19 cellular contexts compared by ENCODE assay signal in the genomic region with DNA sequence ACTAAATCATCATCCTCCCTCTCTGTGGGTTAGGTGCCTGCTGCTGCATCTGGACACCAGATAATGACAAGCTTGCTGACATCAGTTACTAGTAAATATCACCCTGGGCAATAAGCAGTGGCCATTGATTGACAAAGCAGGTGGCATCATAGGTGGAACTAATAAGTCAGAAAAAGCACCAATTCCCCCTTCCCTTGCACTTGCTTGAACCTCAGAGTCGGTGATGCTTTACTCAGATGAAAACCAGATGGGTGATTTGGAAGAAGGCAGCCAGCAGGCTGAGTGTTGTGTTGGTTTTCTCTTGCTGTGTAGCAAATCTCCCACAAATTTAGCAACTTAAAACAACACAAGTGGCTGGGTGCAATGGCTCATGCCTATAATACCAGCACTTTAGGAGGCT.
"Had no signal": no experiment of that assay in that cellular context is flagged by ENCODE, and none has a peak within 500 bp of the region (broad histone marks: within the 10 kb centered on the region; RNA-seq: fewer than 3 reads in every experiment).

No MANE protein-coding gene starts in this region.

- H3K27ac Mint-ChIP-seq: activated naive CD8-positive, alpha-beta T cell; activated T-helper 1 cell treated with anti-CD3 and anti-CD28 coated beads, Interleukin-12 subunit alpha, Interleukin-12 subunit beta, Interleukin-2, Interleukin-4 antibody, amounts not matched to agents 30 ng/mL and 10 ng/mL and 1 ng/mL, durations not matched to agents 14 hours and 24 hours and 36 hours had no signal

- H3K9me3 Mint-ChIP-seq: activated T-helper 1 cell treated with anti-CD3 and anti-CD28 coated beads, Interleukin-12 subunit alpha, Interleukin-12 subunit beta, Interleukin-2, Interleukin-4 antibody, amounts not matched to agents 30 ng/mL and 10 ng/mL and 1 ng/mL, durations not matched to agents 14 hours and 24 hours and 36 hours; endodermal cell had no signal

- H3K27me3 Mint-ChIP-seq: activated naive CD8-positive, alpha-beta T cell had no signal

- H3K4me1 ChIP-seq: gastrocnemius medialis, left ventricle myocardium inferior, psoas muscle, stomach, vagina had no signal

- ATAC-seq: gastrocnemius medialis, psoas muscle had no signal

- H3K27me3 ChIP-seq: cardiac muscle cell, gastrocnemius medialis, ovary, stomach, vagina had no signal

- H3K27ac ChIP-seq: cardiac muscle cell, epithelial cell of prostate, gastrocnemius medialis, left ventricle myocardium inferior, ovary, psoas muscle, skin epidermis, stomach, vagina, WERI-Rb-1 had no signal

- H3K9me3 ChIP-seq: gastrocnemius medialis, left ventricle myocardium inferior, ovary, psoas muscle, stomach, vagina had no signal

- DNase-seq: activated CD4-positive, alpha-beta T cell treated with anti-CD3 and anti-CD28 coated beads for 1 hour; gastrocnemius medialis; head of caudate nucleus; left ventricle myocardium inferior; mammary epithelial cell; ovary; psoas muscle; right cardiac atrium; stomach; T-helper 2 cell; trophoblast cell had no signal

- H3K4me3 Mint-ChIP-seq: activated naive CD8-positive, alpha-beta T cell; activated T-helper 1 cell treated with anti-CD3 and anti-CD28 coated beads, Interleukin-12 subunit alpha, Interleukin-12 subunit beta, Interleukin-2, Interleukin-4 antibody, amounts not matched to agents 30 ng/mL and 10 ng/mL and 1 ng/mL, durations not matched to agents 14 hours and 24 hours and 36 hours; endodermal cell had no signal

- H3K36me3 ChIP-seq: cardiac muscle cell, gastrocnemius medialis, left ventricle myocardium inferior, ovary, vagina, WERI-Rb-1 had no signal

- H3K4me1 Mint-ChIP-seq: endodermal cell had no signal

- H3K4me3 ChIP-seq: cardiac muscle cell, gastrocnemius medialis, left ventricle myocardium inferior, ovary, psoas muscle, skin epidermis, stomach, vagina had no signal
